1 cellular context compared by ENCODE assay signal in genomic region chr15:71273731-71274447, GRCh38.
TF ChIP-seq lines count a peak whose summit lies in the region.

No MANE protein-coding gene starts in this region.

TF ChIP-seq in SK-N-SH, 30 proteins besides CTCF, POLR2A, EP300 and RAD21 (continued from another document):
- no peak for TF ChIP-seq ZBTB33 (IDR thresholded peaks at IDR 0.05; ENCODE audit: borderline replicate concordance, low read depth)
- TF ChIP-seq NFIC (IDR thresholded peaks at IDR 0.05; ENCODE audit: borderline replicate concordance), result no peak
- TF ChIP-seq EZH2phosphoT487 (IDR thresholded peaks at IDR 0.05; ENCODE audit: borderline replicate concordance, low read depth), result no peak
